In genomic region chr3:176926034-176926433, GRCh38 we compare ENCODE assay signal across 21 cellular contexts.
A peak's percentile ranks its signal among the peaks of the same experiment; 100 is the strongest.
DNase-seq lines count a peak whose midpoint lies in the region; ATAC-seq, FAIRE-seq and TF ChIP-seq lines count a peak whose summit lies in the region.
"Had no signal": no experiment of that assay in that cellular context is flagged by ENCODE, and none has a peak within 500 bp of the region (broad histone marks: within the 10 kb centered on the region; RNA-seq: fewer than 3 reads in every experiment).

No MANE protein-coding gene starts in this region.

- H3K4ac ChIP-seq in H9 (ENCODE audit: low read depth, low read length) (no peak overlapping the region), H1 (replicated peaks; ENCODE audit: insufficient read length, low read depth, low read length) (no peak overlapping the region)

- H3K4me1 Mint-ChIP-seq in H9 = no peaks in the 10 kb centered on the region
- H3K4me1 Mint-ChIP-seq: B cell; CD4-positive, CD25-positive, alpha-beta regulatory T cell had no signal

- no peak overlapping the region for H3K14ac ChIP-seq in H9 (ENCODE audit: insufficient read depth, low read length)
- H3K14ac ChIP-seq in H1 (ENCODE audit: insufficient read length) = no peak overlapping the region

- H3K4me3 ChIP-seq in liver (ENCODE audit: low read depth in 1 of 3, low read length in 3 of 3) (no peak overlapping the region), HepG2 (replicated peaks in 1 of 3; ENCODE audit: insufficient read depth in 1 of 3, low read depth in 2 of 3, low read length in 3 of 3) (no peak overlapping the region), H1 (ENCODE audit: extremely low read depth in 1 of 4, insufficient read depth in 2 of 4, low read depth in 3 of 4, low read length in 4 of 4) (no peak overlapping the region), right lobe of liver (no peak overlapping the region)
- H3K4me3 ChIP-seq: HAP-1 had no signal

- 61% methylated on average over 3 of the region's 3 CpGs for WGBS in liver
- WGBS in HepG2 (ENCODE audit: low lambda C conversion rate) = 19% methylated on average over 3 of the region's 3 CpGs
- no CpG with 5 or more reads among the region's 3 CpGs for WGBS in H9 (ENCODE audit: extremely low coverage, insufficient read length, low lambda C conversion rate)
- 86% methylated on average over 3 of the region's 3 CpGs; no CpG with 5 or more reads in 1 of the 2 experiments for WGBS in H1 (ENCODE audit: extremely low coverage in 1 of 2, insufficient coverage in 1 of 2, insufficient read length in 1 of 2, insufficient replicate concordance in 2 of 2, low coverage in 1 of 2, low lambda C conversion rate in 2 of 2, missing lambda C conversion rate in 1 of 2), 2 experiments
- WGBS in right lobe of liver (ENCODE audit: insufficient coverage, low coverage, low lambda C conversion rate, missing lambda C conversion rate) = 47% methylated on average over 3 of the region's 3 CpGs

- H3K79me2 ChIP-seq in HepG2 (ENCODE audit: insufficient read depth, low read length) = no peaks in the 10 kb centered on the region
- H3K79me2 ChIP-seq in H9 (ENCODE audit: insufficient read depth, low read length) = no peaks in the 10 kb centered on the region
- H3K79me2 ChIP-seq in H1 (ENCODE audit: control insufficient read depth in 1 of 2, insufficient read depth in 2 of 2, low read length in 2 of 2) = no peaks in the 10 kb centered on the region

- no TSS peak for BruUV-seq in HepG2 (replicated peaks; lab: Mats Ljungman, UMichigan)

- H2BK5ac ChIP-seq in H9 (ENCODE audit: insufficient read length, low read length) (no peak overlapping the region), H1 (ENCODE audit: low read depth, low read length) (no peak overlapping the region)

- no peak overlapping the region for H2AFZ ChIP-seq in HepG2 (ENCODE audit: low read length)
- no peak overlapping the region for H2AFZ ChIP-seq in H9 (ENCODE audit: low read length)
- H2AFZ ChIP-seq in H1 (ENCODE audit: low read length) = no peak overlapping the region

- TF ChIP-seq RAD21 in liver (IDR thresholded peaks at IDR 0.05) (no peak), HepG2 (CRISPR knock-in tag; IDR thresholded peaks at IDR 0.05) (no peak), H1 (IDR thresholded peaks at IDR 0.05 in 1 of 2, conservative IDR thresholded peaks at IDR 0.05 in 1 of 2; ENCODE audit: low read depth in 2 of 2, low read length in 2 of 2) (peak; percentile 6 to 21; a peak in 2 of 4 replicates)

- POLR2A ChIA-PET in HepG2 (lab: Yijun Ruan, JAX) (no interaction called here), H1 (lab: Charles Lee; ENCODE audit: partially characterized antibody) (no interaction called here)

- no peak overlapping the region for H2BK120ac ChIP-seq in H9 (ENCODE audit: low read depth, low read length, poor library complexity, severe bottlenecking)
- H2BK120ac ChIP-seq in H1 (replicated peaks; ENCODE audit: low read depth, low read length) = no peak overlapping the region

- H4K91ac ChIP-seq in H9 (ENCODE audit: insufficient read length, low read depth, low read length) (no peak overlapping the region), H1 (replicated peaks; ENCODE audit: insufficient read length, low read length) (no peak overlapping the region)

- peaks cover 0 to 2% (median 1%) of the 10 kb centered on the region in 3 experiments; a peak in 1 of 7 replicates for H3K36me3 Mint-ChIP-seq in H9 (ENCODE audit: insufficient read depth in 1 of 3, low read depth in 3 of 3)
- H3K36me3 Mint-ChIP-seq: CD4-positive, CD25-positive, alpha-beta regulatory T cell; CD8-positive, alpha-beta T cell had no signal

- no peak overlapping the region for H2BK15ac ChIP-seq in H9 (ENCODE audit: low read depth, low read length)
- H2BK15ac ChIP-seq in H1 (ENCODE audit: low read length) = no peak overlapping the region

- TF ChIP-seq POLR2A in HepG2 (IDR thresholded peaks at IDR 0.05; ENCODE audit: insufficient read depth in 1 of 2, low read depth in 2 of 2, low read length in 2 of 2) = no peak
- no peak for TF ChIP-seq POLR2A in H1 (IDR thresholded peaks at IDR 0.05; ENCODE audit: control extremely low read depth in 1 of 2, low read depth in 2 of 2, low read length in 2 of 2)
- no peak for TF ChIP-seq POLR2A in right lobe of liver (IDR thresholded peaks at IDR 0.05)

- H3K9me3 Mint-ChIP-seq in H9 = peaks cover 0 to 3% of the 10 kb centered on the region in 2 experiments; a peak in 3 of 5 replicates
- H3K9me3 Mint-ChIP-seq: CD8-positive, alpha-beta T cell had no signal

- H3K79me1 ChIP-seq in H9 (ENCODE audit: insufficient read depth, low read depth, low read length, poor library complexity, severe bottlenecking) = no peaks in the 10 kb centered on the region
- no peaks in the 10 kb centered on the region for H3K79me1 ChIP-seq in H1 (ENCODE audit: low read depth, low read length)

- intact Hi-C loops in HepG2 (cut with micrococcal nuclease; ENCODE audit: unreplicated experiment) (no loop called here), right lobe of liver (cut with DNase I) (no loop called here)

- H3K27me3 ChIP-seq in liver (ENCODE audit: control insufficient read depth in 4 of 4, insufficient read depth in 4 of 4, low read length in 3 of 4) (no peaks in the 10 kb centered on the region), HepG2 (ENCODE audit: control insufficient read depth in 1 of 2, insufficient read depth in 2 of 2, low read length in 2 of 2) (no peaks in the 10 kb centered on the region), H9 (ENCODE audit: insufficient read depth, low read length) (no peaks in the 10 kb centered on the region), H1 (replicated peaks in 1 of 4; ENCODE audit: control insufficient read depth in 3 of 4, extremely low read depth in 1 of 4, insufficient read depth in 3 of 4, low read length in 3 of 4) (no peaks in the 10 kb centered on the region), right lobe of liver (no peaks in the 10 kb centered on the region)

- no peaks in the 10 kb centered on the region for H3K23me2 ChIP-seq in H9 (ENCODE audit: insufficient read length, low read depth, low read length, poor library complexity, severe bottlenecking)
- H3K23me2 ChIP-seq in H1 (ENCODE audit: low read depth, low read length) = no peaks in the 10 kb centered on the region

- TF ChIP-seq EP300 in HepG2 (IDR thresholded peaks at IDR 0.05; ENCODE audit: low read depth in 2 of 2, low read length in 2 of 2) (no peak), HepG2 (CRISPR knock-in tag; IDR thresholded peaks at IDR 0.05; ENCODE audit: borderline replicate concordance) (no peak), H1 (IDR thresholded peaks at IDR 0.05; ENCODE audit: borderline replicate concordance in 1 of 2, low read depth in 2 of 2, low read length in 2 of 2) (no peak)

- in situ Hi-C loops in HepG2 (cut with HindIII; ENCODE audit: extremely low pct_ligation_motif_present, low pct_unique_long_range_greater_than_20kb) = no loop called here

- H2AK5ac ChIP-seq in H9 (ENCODE audit: insufficient read length, low read length) (peak overlapping the region; percentile 75), H1 (ENCODE audit: low read depth, low read length) (no peak overlapping the region)

- no peak overlapping the region for H3K23ac ChIP-seq in H9 (ENCODE audit: insufficient read length, low read depth, low read length)
- no peak overlapping the region for H3K23ac ChIP-seq in H1 (ENCODE audit: insufficient read length)

- H3K4me1 ChIP-seq in liver (ENCODE audit: control insufficient read depth in 4 of 4, insufficient read depth in 4 of 4, low read length in 3 of 4) = peaks cover 4 to 39% (median 31%) of the 10 kb centered on the region in 4 donors
- H3K4me1 ChIP-seq in HepG2 (ENCODE audit: insufficient read depth, low read length) = peaks cover 2% of the 10 kb centered on the region
- no peaks in the 10 kb centered on the region for H3K4me1 ChIP-seq in H9 (ENCODE audit: insufficient read depth, low read length)
- no peaks in the 10 kb centered on the region for H3K4me1 ChIP-seq in H1 (replicated peaks in 1 of 4; ENCODE audit: control insufficient read depth in 3 of 4, insufficient read depth in 4 of 4, low read length in 3 of 4)
- peaks cover 0 to 38% (median 8%) of the 10 kb centered on the region in 4 donors for H3K4me1 ChIP-seq in right lobe of liver

- H3K27ac ChIP-seq in liver (ENCODE audit: low read depth in 1 of 2, low read length in 2 of 2) (peak overlapping the region; percentile 39 to 88), HepG2 (ENCODE audit: extremely low read length, insufficient read depth, low read length) (no peak overlapping the region), H9 (ENCODE audit: insufficient read length, low read depth, low read length) (no peak overlapping the region), H1 (ENCODE audit: low read depth, low read length) (no peak overlapping the region), right lobe of liver (peak overlapping the region; percentile 33 to 76 (median 56))
- H3K27ac ChIP-seq: 22Rv1 had no signal

- H2BK12ac ChIP-seq in H9 (ENCODE audit: insufficient read length, low read depth, low read length) = no peak overlapping the region
- no peak overlapping the region for H2BK12ac ChIP-seq in H1 (ENCODE audit: low read depth, low read length)

- DNase-seq in HepG2 (ENCODE audit: low spot score) (no peak), H9 (no peak), H1 (ENCODE audit: low read depth in 1 of 2, low spot score in 2 of 2) (no peak), right lobe of liver (no peak), globus pallidus (ENCODE audit: low spot score) (no peak)
- no peak for DNase-seq in activated effector memory CD4-positive, alpha-beta T cell treated with anti-CD3 and anti-CD28 coated beads, Interleukin-2, amount 50 U/mL, for 16 hours
- DNase-seq: C1 segment of cervical spinal cord; Caco-2; CD4-positive, CD25-positive, alpha-beta regulatory T cell; CD8-positive, alpha-beta T cell; DMS153; DND-41 had no signal

- no peak overlapping the region for H4K5ac ChIP-seq in H9 (ENCODE audit: insufficient read length, low read depth, low read length)
- no peak overlapping the region for H4K5ac ChIP-seq in H1 (ENCODE audit: insufficient read length, low read depth, low read length)

- FAIRE-seq in HepG2 (lab: Jason Lieb, UNC) (no peak), H1 (lab: Jason Lieb, UNC) (no peak)
- FAIRE-seq: A204.1, G401.6, GM12892, GM19239 had no signal

- H3T11ph ChIP-seq in H9 (ENCODE audit: low read length) = no peak overlapping the region

- H4K20me1 ChIP-seq in HepG2 (ENCODE audit: insufficient read depth, low read length) (no peaks in the 10 kb centered on the region), H9 (ENCODE audit: control insufficient read depth, insufficient read depth, insufficient read length) (no peaks in the 10 kb centered on the region), H1 (replicated peaks in 1 of 2; ENCODE audit: control insufficient read depth in 1 of 2, insufficient read depth in 2 of 2, low read length in 2 of 2) (no peaks in the 10 kb centered on the region)

- peak overlapping the region in 1 of 2 donors; percentile 28 for H3K9ac ChIP-seq in liver (ENCODE audit: low read depth in 1 of 2, low read length in 2 of 2)
- no peak overlapping the region for H3K9ac ChIP-seq in HepG2 (ENCODE audit: insufficient read depth, low read depth, low read length)
- H3K9ac ChIP-seq in H9 (ENCODE audit: extremely low read depth, insufficient read length, low read length) = no peak overlapping the region
- no peak overlapping the region for H3K9ac ChIP-seq in H1 (replicated peaks in 1 of 4; ENCODE audit: extremely low read depth in 1 of 4, low read depth in 3 of 4, low read length in 3 of 4)

- H2BK20ac ChIP-seq in H9 (ENCODE audit: low read depth, low read length, poor library complexity, severe bottlenecking) (no peak overlapping the region), H1 (ENCODE audit: low read length) (no peak overlapping the region)

- no peak overlapping the region for H3K4me3 Mint-ChIP-seq in H9
- H3K4me3 Mint-ChIP-seq: B cell; CD4-positive, CD25-positive, alpha-beta regulatory T cell; CD8-positive, alpha-beta T cell had no signal

- H3K36me3 ChIP-seq in liver (ENCODE audit: control insufficient read depth in 4 of 4, insufficient read depth in 3 of 4, low read depth in 1 of 4, low read length in 3 of 4) (no peaks in the 10 kb centered on the region), HepG2 (replicated peaks in 1 of 2; ENCODE audit: control insufficient read depth in 1 of 2, insufficient read depth in 2 of 2, low read length in 2 of 2) (no peaks in the 10 kb centered on the region), H1 (ENCODE audit: control insufficient read depth in 2 of 4, insufficient read depth in 4 of 4, low read length in 3 of 4) (no peaks in the 10 kb centered on the region), right lobe of liver (no peaks in the 10 kb centered on the region)
- H3K36me3 ChIP-seq: HAP-1 had no signal

- H3K9me3 ChIP-seq in liver (ENCODE audit: control insufficient read depth in 4 of 4, low read length in 3 of 4) (no peaks in the 10 kb centered on the region), HepG2 (ENCODE audit: low read length) (no peaks in the 10 kb centered on the region), H9 (ENCODE audit: control insufficient read depth, low read depth, low read length) (no peaks in the 10 kb centered on the region), H1 (ENCODE audit: insufficient read depth in 2 of 2, low read depth in 1 of 2, low read length in 1 of 2) (no peaks in the 10 kb centered on the region), right lobe of liver (no peaks in the 10 kb centered on the region)
- H3K9me3 ChIP-seq: Caco-2, HAP-1 had no signal

- CTCF ChIA-PET in HepG2 (lab: Yijun Ruan, JAX; ENCODE audit: low intra/inter-chr PET ratio, low total read pairs) = no interaction called here
- CTCF ChIA-PET in H1 (lab: Charles Lee; ENCODE audit: partially characterized antibody) = interaction anchor here (0.8 to 4.6 kb wide), 4 partner anchors 12 to 412 kb away, joined by 3 to 27 read pairs (median 4); no protein-coding TSS in a partner anchor

- no peak for ATAC-seq in HepG2
- ATAC-seq in right lobe of liver = peak in 1 of 4 donors; percentile 20
- ATAC-seq in activated CD4-positive, CD25-positive, alpha-beta regulatory T cell treated with anti-CD3 and anti-CD28 coated beads, Interleukin-2, amount 50 U/mL, for 24 hours = no peak
- ATAC-seq: CD8-positive, alpha-beta T cell had no signal

- H4K8ac ChIP-seq in H9 (replicated peaks; ENCODE audit: insufficient read length, low read depth, low read length) = no peak overlapping the region
- H4K8ac ChIP-seq in H1 (ENCODE audit: extremely low read depth, insufficient read depth, low read length) = no peak overlapping the region

- H3K4me2 ChIP-seq in HepG2 (ENCODE audit: low read depth, low read length) = no peak overlapping the region
- no peak overlapping the region for H3K4me2 ChIP-seq in H9 (ENCODE audit: insufficient read depth, insufficient read length, low read length)
- H3K4me2 ChIP-seq in H1 (ENCODE audit: insufficient read depth in 1 of 2, low read depth in 2 of 2, low read length in 2 of 2) = no peak overlapping the region

- H3K18ac ChIP-seq in H9 (ENCODE audit: insufficient read length, low read depth, low read length) (no peak overlapping the region), H1 (ENCODE audit: extremely low read depth, low read length) (no peak overlapping the region)

- H3K56ac ChIP-seq in H9 (ENCODE audit: insufficient read length, low read depth, low read length) (no peak overlapping the region), H1 (replicated peaks; ENCODE audit: insufficient read length, low read depth, low read length) (no peak overlapping the region)

- H3K27ac Mint-ChIP-seq in H9 = no peak overlapping the region
- H3K27ac Mint-ChIP-seq: B cell; CD4-positive, CD25-positive, alpha-beta regulatory T cell; CD8-positive, alpha-beta T cell had no signal

- H3K27me3 Mint-ChIP-seq in H9 (ENCODE audit: low read depth) = no peaks in the 10 kb centered on the region

- TF ChIP-seq CTCF in liver (IDR thresholded peaks at IDR 0.05; ENCODE audit: low read depth, low read length, missing input control) = peak; percentile 6
- TF ChIP-seq CTCF in HepG2 (CRISPR knock-in tag; IDR thresholded peaks at IDR 0.05) = no peak
- TF ChIP-seq CTCF in H9 (conservative IDR thresholded peaks at IDR 0.05) = peak; percentile 25; the same call in 2 of the 3 replicates
- TF ChIP-seq CTCF in H1 (IDR thresholded peaks at IDR 0.05; ENCODE audit: control extremely low read depth in 1 of 3, insufficient read depth in 1 of 3, low read depth in 1 of 3, low read length in 3 of 3) = peak in 2 of 3 experiments; percentile 3 to 33; a peak in 2 of 4 replicates
- peak in 1 of 4 donors; percentile 11 for TF ChIP-seq CTCF in right lobe of liver (IDR thresholded peaks at IDR 0.05)

Comparison
In these comparisons a context has a peak if more than half of its experiments do, and no peak if none do; other contexts are left out.
1. H3K27ac ChIP-seq: peak in liver (2 of 2) and right lobe of liver (3 of 3); none in HepG2 (single experiment), H9 (single experiment) and H1 (single experiment).